22 cellular contexts compared by ENCODE assay signal in the genomic region with DNA sequence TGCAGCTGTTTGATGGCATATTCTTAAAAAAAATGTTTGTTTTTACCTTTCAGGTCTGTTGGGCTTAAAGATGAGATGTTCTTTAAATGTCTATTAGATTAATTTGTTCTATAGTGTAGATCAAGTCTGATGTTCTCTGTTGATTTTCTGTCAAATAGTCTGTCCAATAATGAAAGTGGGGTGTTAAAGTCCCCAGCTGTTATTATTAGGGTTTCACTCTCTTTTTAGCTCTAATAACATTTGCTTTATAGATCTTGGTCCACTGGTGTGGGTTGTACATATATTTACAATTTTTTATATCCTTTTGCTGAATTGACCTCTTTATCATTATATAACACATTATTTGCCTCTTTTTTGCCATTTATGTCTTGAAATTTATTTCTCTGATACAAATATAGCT. TPM values are rescaled to one million over a fixed set of nuclear protein-coding genes. Genes with fewer than 3 reads are reported as not detected.
DNase-seq lines count a peak whose midpoint lies in the region; ATAC-seq and TF ChIP-seq lines count a peak whose summit lies in the region.
"Had no signal": no experiment of that assay in that cellular context is flagged by ENCODE, and none has a peak within 500 bp of the region (broad histone marks: within the 10 kb centered on the region; RNA-seq: fewer than 3 reads in every experiment).

No MANE protein-coding gene starts in this region.

- POLR2A ChIA-PET in naive thymus-derived CD4-positive, alpha-beta T cell (lab: Charles Lee) = interaction anchor here (1.0 to 1.4 kb wide), 3 partner anchors 10 to 12 kb away, joined by 3 read pairs; partner anchors contain the start of gene ZNF337

- peak overlapping the region; percentile 33 for H3K27ac ChIP-seq in CD4-positive, CD25-positive, alpha-beta regulatory T cell (ENCODE audit: insufficient read depth, low read length, poor library complexity, severe bottlenecking)
- H3K27ac ChIP-seq in naive thymus-derived CD4-positive, alpha-beta T cell (ENCODE audit: low read depth, low read length) = no peak overlapping the region
- no peak overlapping the region for H3K27ac ChIP-seq in heart right ventricle
- H3K27ac ChIP-seq in left lung = no peak overlapping the region
- H3K27ac ChIP-seq: 22Rv1; A549; BLaER1 treated with 17β-estradiol and CSF1 and Interleukin-3, amounts not matched to agents 10 nM and 100 nM; C4-2B had no signal

- intact Hi-C loops in naive thymus-derived CD4-positive, alpha-beta T cell (cut with micrococcal nuclease) = no loop called here
- intact Hi-C loops in heart right ventricle (cut with DNase I) (no loop called here), left lung (cut with DNase I) (no loop called here)

- no peak for DNase-seq in CD4-positive, CD25-positive, alpha-beta regulatory T cell
- DNase-seq in naive thymus-derived CD4-positive, alpha-beta T cell = no peak
- DNase-seq in heart right ventricle = no peak
- DNase-seq in left lung = no peak
- DNase-seq: AML-193; CD4-positive, alpha-beta memory T cell; CD8-positive, alpha-beta memory T cell; COR-L47; DMS 273 treated with DMSO at 0.1 percent for 48 hours; DMS153; DMS53; DMS79; DND-41; EL; GDM1 had no signal

- CTCF ChIA-PET in naive thymus-derived CD4-positive, alpha-beta T cell (lab: Charles Lee) = no interaction called here

- H3K4me1 ChIP-seq in CD4-positive, CD25-positive, alpha-beta regulatory T cell (ENCODE audit: control insufficient read depth, insufficient read depth, low read length, poor library complexity, severe bottlenecking) = peaks cover 15% of the 10 kb centered on the region
- peaks cover 9 to 18% of the 10 kb centered on the region in 2 donors for H3K4me1 ChIP-seq in naive thymus-derived CD4-positive, alpha-beta T cell (ENCODE audit: control insufficient read depth in 2 of 2, insufficient read depth in 2 of 2, low read length in 2 of 2)
- H3K4me1 ChIP-seq in heart right ventricle = no peaks in the 10 kb centered on the region
- H3K4me1 ChIP-seq in left lung = no peaks in the 10 kb centered on the region
- H3K4me1 ChIP-seq: A549 had no signal

- H3K36me3 Mint-ChIP-seq in CD4-positive, CD25-positive, alpha-beta regulatory T cell = peaks cover 9% of the 10 kb centered on the region
- peaks cover 11 to 73% (median 27%) of the 10 kb centered on the region in 5 donors for H3K36me3 Mint-ChIP-seq in naive thymus-derived CD4-positive, alpha-beta T cell

- H3K27me3 ChIP-seq in CD4-positive, CD25-positive, alpha-beta regulatory T cell (ENCODE audit: control insufficient read depth, insufficient read depth, low read length) = no peaks in the 10 kb centered on the region
- H3K27me3 ChIP-seq in naive thymus-derived CD4-positive, alpha-beta T cell (ENCODE audit: control insufficient read depth in 2 of 2, insufficient read depth in 2 of 2, low read length in 2 of 2) = no peaks in the 10 kb centered on the region
- H3K27me3 ChIP-seq in heart right ventricle (no peaks in the 10 kb centered on the region), left lung (no peaks in the 10 kb centered on the region)
- H3K27me3 ChIP-seq: BLaER1 treated with 17β-estradiol and CSF1 and Interleukin-3, amounts not matched to agents 10 nM and 100 nM had no signal

- no peak overlapping the region for H3K4me3 Mint-ChIP-seq in CD4-positive, CD25-positive, alpha-beta regulatory T cell
- H3K4me3 Mint-ChIP-seq in naive thymus-derived CD4-positive, alpha-beta T cell = peak overlapping the region in 3 of 10 donors; percentile 20 to 65 (median 60)

- H3K27ac Mint-ChIP-seq in CD4-positive, CD25-positive, alpha-beta regulatory T cell = peak overlapping the region in 2 of 3 donors; percentile 40 to 75
- peak overlapping the region in 6 of 9 donors; percentile 14 to 64 (median 44) for H3K27ac Mint-ChIP-seq in naive thymus-derived CD4-positive, alpha-beta T cell

- no peaks in the 10 kb centered on the region for H3K36me3 ChIP-seq in CD4-positive, CD25-positive, alpha-beta regulatory T cell (ENCODE audit: control insufficient read depth, insufficient read depth, low read length)
- no peaks in the 10 kb centered on the region for H3K36me3 ChIP-seq in naive thymus-derived CD4-positive, alpha-beta T cell (ENCODE audit: control insufficient read depth in 2 of 3, insufficient read depth in 3 of 3, low read length in 3 of 3)
- H3K36me3 ChIP-seq in heart right ventricle = no peaks in the 10 kb centered on the region
- H3K36me3 ChIP-seq in left lung = no peaks in the 10 kb centered on the region

- ATAC-seq in CD4-positive, CD25-positive, alpha-beta regulatory T cell (ENCODE audit: low read depth in 2 of 2) = no peak
- ATAC-seq in GM18867 (IDR thresholded peaks at IDR 0.05; ENCODE audit: unreplicated experiment) (peak; percentile 58), heart right ventricle (no peak), left lung (no peak)
- ATAC-seq in naive thymus-derived CD4-positive, alpha-beta T cell = no peak
- ATAC-seq: A549, GM12878 had no signal

- H3K9me3 ChIP-seq in CD4-positive, CD25-positive, alpha-beta regulatory T cell (ENCODE audit: control insufficient read depth in 2 of 2, low read length in 2 of 2) = no peaks in the 10 kb centered on the region
- H3K9me3 ChIP-seq in naive thymus-derived CD4-positive, alpha-beta T cell (ENCODE audit: control insufficient read depth in 2 of 3, low read length in 3 of 3) = no peaks in the 10 kb centered on the region
- H3K9me3 ChIP-seq in heart right ventricle = peaks cover 0 to 34% (median 5%) of the 10 kb centered on the region in 11 donors
- peaks cover 0 to 20% of the 10 kb centered on the region in 2 donors for H3K9me3 ChIP-seq in left lung

- TF ChIP-seq CTCF in heart right ventricle (IDR thresholded peaks at IDR 0.05) = no peak
- no peak for TF ChIP-seq CTCF in left lung (IDR thresholded peaks at IDR 0.05)

- peaks cover 5% of the 10 kb centered on the region for H3K27me3 Mint-ChIP-seq in CD4-positive, CD25-positive, alpha-beta regulatory T cell
- H3K27me3 Mint-ChIP-seq in naive thymus-derived CD4-positive, alpha-beta T cell = peaks cover 0 to 6% (median 0%) of the 10 kb centered on the region in 5 donors
- H3K27me3 Mint-ChIP-seq: B cell; CD4-positive, alpha-beta memory T cell had no signal

- H3K4me3 ChIP-seq in CD4-positive, CD25-positive, alpha-beta regulatory T cell (ENCODE audit: low read depth, low read length) = no peak overlapping the region
- no peak overlapping the region for H3K4me3 ChIP-seq in naive thymus-derived CD4-positive, alpha-beta T cell (ENCODE audit: low read length)
- H3K4me3 ChIP-seq in heart right ventricle = no peak overlapping the region
- no peak overlapping the region for H3K4me3 ChIP-seq in left lung
- H3K4me3 ChIP-seq: A549; BLaER1 treated with 17β-estradiol and CSF1 and Interleukin-3, amounts not matched to agents 10 nM and 100 nM; GM12878 had no signal

- H3K9me3 Mint-ChIP-seq in CD4-positive, CD25-positive, alpha-beta regulatory T cell = peaks cover 3 to 16% (median 7%) of the 10 kb centered on the region in 7 donors
- H3K9me3 Mint-ChIP-seq in naive thymus-derived CD4-positive, alpha-beta T cell = peaks cover 3 to 45% (median 21%) of the 10 kb centered on the region in 11 donors

- peaks cover 19 to 44% (median 29%) of the 10 kb centered on the region in 4 donors for H3K4me1 Mint-ChIP-seq in CD4-positive, CD25-positive, alpha-beta regulatory T cell
- H3K4me1 Mint-ChIP-seq in naive thymus-derived CD4-positive, alpha-beta T cell = peaks cover 7 to 38% (median 30%) of the 10 kb centered on the region in 7 donors

RNA-seq across cellular contexts. Expression of gene ZNF337, which starts 11.0 kb away (rescaled TPM):
- 18.1 TPM for total RNA-seq in CD4-positive, CD25-positive, alpha-beta regulatory T cell
- 10 to 100 TPM in 3 of 4 donors, 1 to 10 TPM in 1; 7.1 to 15.9 (median 11.0) TPM for polyA plus RNA-seq in CD4-positive, CD25-positive, alpha-beta regulatory T cell
- total RNA-seq in naive thymus-derived CD4-positive, alpha-beta T cell = 10 to 100 TPM; 18.7 to 39.8 (median 21.2) TPM
- polyA plus RNA-seq in naive thymus-derived CD4-positive, alpha-beta T cell = 10 to 100 TPM in 1 of 2 donors, 1 to 10 TPM in 1; 9.2 to 22.1 TPM
- total RNA-seq in heart right ventricle (1 to 10 TPM; 5.9 to 8.6 (median 7.4) TPM), left lung (10 to 100 TPM in 1 of 2 donors, 1 to 10 TPM in 1; 9.5 to 12.3 TPM)
- 10 to 100 TPM in 1 of 2 donors, 1 to 10 TPM in 1; 5.4 to 17.1 TPM for polyA plus RNA-seq in heart right ventricle
